ENCODE assay signal across 18 cellular contexts in genomic region chrX:119762718-119763117, GRCh38. TPM values are rescaled to one million over a fixed set of nuclear protein-coding genes. Genes with fewer than 3 reads are reported as not detected.
DNase-seq lines count a peak whose midpoint lies in the region; ATAC-seq, FAIRE-seq and TF ChIP-seq lines count a peak whose summit lies in the region.
"Had no signal": no experiment of that assay in that cellular context is flagged by ENCODE, and none has a peak within 500 bp of the region (broad histone marks: within the 10 kb centered on the region; RNA-seq: fewer than 3 reads in every experiment).

No MANE protein-coding gene starts in this region.

- DNase-seq in AG20443 (ENCODE audit: low spot score) = peak; percentile 39
- peak; percentile 34 for DNase-seq in GM23248
- DNase-seq in PC-9 = peak in 1 of 2 experiments; percentile 19
- DNase-seq in glomerular visceral epithelial cell (ENCODE audit: extremely low spot score) = peak; percentile 69
- DNase-seq in pancreas = no peak
- no peak for DNase-seq in upper lobe of right lung
- DNase-seq in ureter (ENCODE audit: low spot score) = no peak
- DNase-seq: activated CD8-positive, alpha-beta memory T cell treated with anti-CD3 and anti-CD28 coated beads for 24 hours; activated naive CD4-positive, alpha-beta T cell treated with anti-CD3 and anti-CD28 coated beads, Interleukin-2, amount 50 U/mL, for 16 hours; CD4-positive, alpha-beta memory T cell; glutamatergic neuron; naive thymus-derived CD4-positive, alpha-beta T cell; NCI-H2171 treated with DMSO at 0.1 percent for 48 hours; Peyer's patch; stomach had no signal

- in situ Hi-C loops in GM23248 (cut with MboI) = no loop called here

- POLR2A ChIA-PET in PC-9 (lab: Charles Lee; ENCODE audit: unreplicated experiment) = interaction anchor here (0.6 kb wide), 1 partner anchor 1418 kb away, joined by 3 read pairs; no protein-coding TSS in a partner anchor

- peaks cover 13% of the 10 kb centered on the region for H3K4me1 ChIP-seq in GM23248 (ENCODE audit: insufficient read depth)
- H3K4me1 ChIP-seq in PC-9 (replicated peaks; ENCODE audit: insufficient read depth) = peaks cover 10% of the 10 kb centered on the region
- H3K4me1 ChIP-seq in pancreas = no peaks in the 10 kb centered on the region
- no peaks in the 10 kb centered on the region for H3K4me1 ChIP-seq in upper lobe of right lung

- 0 out of 2 replicates have a peak, but pooled peaks cover 4% of the 10 kb centered on the region for H3F3A ChIP-seq in GM23248 (ENCODE audit: insufficient read depth)
- H3F3A ChIP-seq in PC-9 (ENCODE audit: insufficient read depth, low read depth) = peaks cover 20% of the 10 kb centered on the region

- WGBS in GM23248 (ENCODE audit: low coverage in 1 of 2, low lambda C conversion rate in 2 of 2, missing lambda C conversion rate in 2 of 2), 2 experiments = 14 to 19% methylated on average over 3 of the region's 3 CpGs
- WGBS in pancreas, 2 donors = 57 to 58% methylated on average over 3 of the region's 3 CpGs

- no peak for ATAC-seq in HG02610 (IDR thresholded peaks at IDR 0.05; ENCODE audit: unreplicated experiment)
- no peak for ATAC-seq in pancreas
- no peak for ATAC-seq in upper lobe of right lung
- ATAC-seq: naive thymus-derived CD4-positive, alpha-beta T cell had no signal

- BruUV-seq in PC-9 (replicated peaks; lab: Mats Ljungman, UMichigan) = no TSS peak

- no peaks in the 10 kb centered on the region for H3K36me3 ChIP-seq in GM23248 (ENCODE audit: low read depth)
- no peaks in the 10 kb centered on the region for H3K36me3 ChIP-seq in PC-9 (ENCODE audit: low read depth)
- H3K36me3 ChIP-seq in pancreas = no peaks in the 10 kb centered on the region
- no peaks in the 10 kb centered on the region for H3K36me3 ChIP-seq in upper lobe of right lung
- H3K36me3 ChIP-seq: Peyer's patch, right atrium auricular region, stomach had no signal

- no peaks in the 10 kb centered on the region for H3K27me3 ChIP-seq in GM23248 (replicated peaks; ENCODE audit: insufficient read depth)
- no peaks in the 10 kb centered on the region for H3K27me3 ChIP-seq in PC-9 (ENCODE audit: insufficient read depth, low read depth)
- no peaks in the 10 kb centered on the region for H3K27me3 ChIP-seq in pancreas
- H3K27me3 ChIP-seq in upper lobe of right lung = no peaks in the 10 kb centered on the region
- H3K27me3 ChIP-seq: Peyer's patch had no signal

- no peaks in the 10 kb centered on the region for H4K20me1 ChIP-seq in GM23248 (ENCODE audit: insufficient read depth)
- H4K20me1 ChIP-seq in PC-9 (ENCODE audit: insufficient read depth) = no peaks in the 10 kb centered on the region

- no peaks in the 10 kb centered on the region for H3K9me2 ChIP-seq in GM23248 (ENCODE audit: insufficient read depth)
- no peaks in the 10 kb centered on the region for H3K9me2 ChIP-seq in PC-9 (ENCODE audit: insufficient read depth)

- H3K27ac ChIP-seq in GM23248 = peak overlapping the region; percentile 39
- H3K27ac ChIP-seq in PC-9 = peak overlapping the region; percentile 20; the same call in 1 of the 2 replicates
- H3K27ac ChIP-seq in pancreas = no peak overlapping the region
- no peak overlapping the region for H3K27ac ChIP-seq in upper lobe of right lung
- H3K27ac ChIP-seq: Peyer's patch, right atrium auricular region, stomach had no signal

- FAIRE-seq in pancreas (lab: Jason Lieb, UNC) = no peak

- intact Hi-C loops in PC-9 (cut with micrococcal nuclease; ENCODE audit: unreplicated experiment) = no loop called here
- intact Hi-C loops in pancreas (cut with DNase I) = no loop called here
- intact Hi-C loops in upper lobe of right lung (cut with DNase I) = no loop called here

- H3K4me2 ChIP-seq in GM23248 (ENCODE audit: unreplicated experiment) (peak overlapping the region; percentile 61), PC-9 (peak overlapping the region; percentile 48)

- TF ChIP-seq CTCF in PC-9 (conservative IDR thresholded peaks at IDR 0.05) = no peak
- TF ChIP-seq CTCF in pancreas (IDR thresholded peaks at IDR 0.05) = no peak
- TF ChIP-seq CTCF in upper lobe of right lung (IDR thresholded peaks at IDR 0.05) = no peak

- H3K79me2 ChIP-seq in GM23248 (ENCODE audit: insufficient read depth) = no peaks in the 10 kb centered on the region
- no peaks in the 10 kb centered on the region for H3K79me2 ChIP-seq in PC-9 (ENCODE audit: low read depth)

- H3K4me3 ChIP-seq in GM23248 (peak overlapping the region; percentile 43; the same call in 1 of the 2 replicates), PC-9 (no peak overlapping the region), pancreas (no peak overlapping the region), upper lobe of right lung (no peak overlapping the region)
- H3K4me3 ChIP-seq: Peyer's patch, right atrium auricular region, stomach had no signal

- H2AFZ ChIP-seq in GM23248 = peak overlapping the region; percentile 63
- H2AFZ ChIP-seq in PC-9 = no peak overlapping the region

- H3K9me3 ChIP-seq in GM23248 (ENCODE audit: low read depth) (no peaks in the 10 kb centered on the region), PC-9 (ENCODE audit: insufficient read depth, low read depth) (no peaks in the 10 kb centered on the region), pancreas (no peaks in the 10 kb centered on the region), upper lobe of right lung (no peaks in the 10 kb centered on the region)
- H3K9me3 ChIP-seq: Peyer's patch, right atrium auricular region, stomach had no signal

- CTCF ChIA-PET in PC-9 (lab: Charles Lee) = interaction anchor here (0.7 kb wide), 1 partner anchor 39 kb away, joined by 3 read pairs; no protein-coding TSS in a partner anchor

- no peak overlapping the region for H3K9ac ChIP-seq in GM23248

RNA-seq across cellular contexts. Expression of gene SOWAHD, which starts 4.3 kb away (rescaled TPM):
- 0.22 TPM in 1 of 2 replicates, not detected in the other for total RNA-seq in GM23248 (2014; rRNA removed; shearing (Covaris generic))
- polyA plus RNA-seq in GM23248 (2016; fragmentation: Nextera tagmentation; extraction: Ambion mirVana) (0.41 TPM in 1 of 2 replicates, not detected in the other), pancreas (under 1 TPM; 0.19 to 0.30 TPM)
- total RNA-seq in PC-9 (2021) (1.4 and 2.8 TPM in 2 replicates), pancreas (1 to 10 TPM in 1 of 6 donors, under 1 TPM in 4, not detected in 1; 0.16 to 1.3 (median 0.46) TPM), upper lobe of right lung (4.0 TPM), ureter (0.57 TPM)
- total RNA-seq: kidney epithelial cell, right atrium auricular region had no signal

RNA-seq across cellular contexts. Expression of gene RPL39, which starts 28.7 kb away (rescaled TPM):
- total RNA-seq in GM23248 (2014; rRNA removed; shearing (Covaris generic)) = 3,406 and 4,073 TPM in 2 replicates
- 1,028 and 1,060 TPM in 2 replicates for polyA plus RNA-seq in GM23248 (2016; fragmentation: Nextera tagmentation; extraction: Ambion mirVana)
- 3,176 and 3,660 TPM in 2 replicates for total RNA-seq in PC-9 (2021)
- total RNA-seq in pancreas = 1,000 to 10,000 TPM in 2 of 6 donors, 100 to 1,000 TPM in 4; 567 to 1,199 (median 972) TPM
- 1,000 to 10,000 TPM; 2,611 to 3,516 TPM for polyA plus RNA-seq in pancreas
- 1,275 TPM for total RNA-seq in upper lobe of right lung
- total RNA-seq in ureter = 1,906 TPM

Comparison
In these comparisons a context has a peak if more than half of its experiments do, and no peak if none do; other contexts are left out.
1. DNase-seq: peak in AG20443 (single experiment), GM23248 (single experiment) and glomerular visceral epithelial cell (single experiment); none in pancreas (0 of 6), upper lobe of right lung (single experiment) and ureter (single experiment).
2. H3K27ac ChIP-seq: peak in GM23248 (single experiment) and PC-9 (single experiment); none in pancreas (0 of 4) and upper lobe of right lung (single experiment).